ENCODE assay signal across 17 cellular contexts in genomic region chr22:33451851-33452469, GRCh38.
A peak's percentile ranks its signal among the peaks of the same experiment; 100 is the strongest.
DNase-seq lines count a peak whose midpoint lies in the region; TF ChIP-seq lines count a peak whose summit lies in the region.
"Had no signal": no experiment of that assay in that cellular context is flagged by ENCODE, and none has a peak within 500 bp of the region (broad histone marks: within the 10 kb centered on the region; RNA-seq: fewer than 3 reads in every experiment).

No MANE protein-coding gene starts in this region.

- in situ Hi-C loops in Caki2 (cut with HindIII; ENCODE audit: low pct_unique_long_range_greater_than_20kb, low sequenced_read_pairs), result no loop called here

- peak; percentile 64 for DNase-seq in Caki2 (ENCODE audit: low read depth)
- DNase-seq in ELF-1 (ENCODE audit: low read depth, low spot score), result peak; percentile 4
- DNase-seq in NCI-H524 (lab: John Stamatoyannopoulos, UW), result peak; percentile 76 to 81
- peak; percentile 28 for DNase-seq in myocyte (ENCODE audit: low read depth)
- DNase-seq in NCI-H1092 (lab: John Stamatoyannopoulos, UW), result no peak
- DNase-seq in GM10266 (ENCODE audit: extremely low spot score), result no peak
- DNase-seq in amniotic stem cell (lab: John Stamatoyannopoulos, UW), result no peak
- DNase-seq: activated CD4-positive, alpha-beta T cell treated with anti-CD3 and anti-CD28 coated beads for 4 hours; activated CD8-positive, alpha-beta memory T cell treated with anti-CD3 and anti-CD28 coated beads for 24 hours; activated gamma-delta T cell treated with Interleukin-2 at 50 U/mL for 16 hours; activated T-cell treated with anti-CD3 and anti-CD28 coated beads, Interleukin-2, amount 50 U/mL, for 1 hour; dermis blood vessel endothelial cell; natural killer cell; NCI-H774; retina; stimulated activated CD4-positive, alpha-beta T cell treated with anti-CD3 and anti-CD28 coated beads, Interleukin-4, amount 100 ng/mL, for 24 hours; stimulated activated naive B cell treated with anti-CD40 and anti-IgM and Interleukin-4, amounts not matched to agents 10 μg/mL and 1 μg/mL and 100 μg/mL, for 72 hours had no signal

- no peak for TF ChIP-seq CTCF in GM10266 (IDR thresholded peaks at IDR 0.05; ENCODE audit: control insufficient read depth, insufficient read depth, low read depth, missing control alignments)

Comparison
In these comparisons a context has a peak if more than half of its experiments do, and no peak if none do; other contexts are left out.
1. DNase-seq: peak in Caki2 (single experiment), ELF-1 (single experiment), NCI-H524 (2 of 2) and myocyte (single experiment); none in NCI-H1092 (single experiment), GM10266 (single experiment) and amniotic stem cell (single experiment).